In genomic region chr13:89165685-89166084, GRCh38 we compare ENCODE assay signal across 21 cellular contexts.
DNase-seq lines count a peak whose midpoint lies in the region; FAIRE-seq and TF ChIP-seq lines count a peak whose summit lies in the region.
"Had no signal": no experiment of that assay in that cellular context is flagged by ENCODE, and none has a peak within 500 bp of the region (broad histone marks: within the 10 kb centered on the region; RNA-seq: fewer than 3 reads in every experiment).

No MANE protein-coding gene starts in this region.

- no peak overlapping the region for H3K27ac Mint-ChIP-seq in activated naive CD8-positive, alpha-beta T cell treated with anti-CD3 and anti-CD28 coated beads for 36 hours
- H3K27ac Mint-ChIP-seq: CD14-positive monocyte; CD4-positive, alpha-beta memory T cell; CD4-positive, CD25-positive, alpha-beta regulatory T cell; CD8-positive, alpha-beta memory T cell had no signal

- H3K36me3 Mint-ChIP-seq in activated naive CD8-positive, alpha-beta T cell treated with anti-CD3 and anti-CD28 coated beads for 36 hours, result no peaks in the 10 kb centered on the region
- H3K36me3 Mint-ChIP-seq: CD14-positive monocyte; CD4-positive, alpha-beta memory T cell; CD4-positive, CD25-positive, alpha-beta regulatory T cell; CD8-positive, alpha-beta memory T cell had no signal

- intact Hi-C loops in uterus (cut with DNase I; ENCODE audit: low total_unique reads), result no loop called here

- H3K27me3 ChIP-seq in uterus, result no peaks in the 10 kb centered on the region
- H3K27me3 ChIP-seq: BE2C, BLaER1 had no signal

- no peaks in the 10 kb centered on the region for H3K4me1 Mint-ChIP-seq in activated naive CD8-positive, alpha-beta T cell treated with anti-CD3 and anti-CD28 coated beads for 36 hours
- H3K4me1 Mint-ChIP-seq: CD14-positive monocyte; CD4-positive, alpha-beta memory T cell; CD4-positive, CD25-positive, alpha-beta regulatory T cell; CD8-positive, alpha-beta memory T cell had no signal

- no peak for TF ChIP-seq CTCF in uterus (IDR thresholded peaks at IDR 0.05)

- peaks cover 5% of the 10 kb centered on the region for H3K9me3 Mint-ChIP-seq in activated naive CD8-positive, alpha-beta T cell treated with anti-CD3 and anti-CD28 coated beads for 36 hours

- H3K4me3 Mint-ChIP-seq in activated naive CD8-positive, alpha-beta T cell treated with anti-CD3 and anti-CD28 coated beads for 36 hours, result no peak overlapping the region
- H3K4me3 Mint-ChIP-seq: CD14-positive monocyte; CD4-positive, alpha-beta memory T cell; CD4-positive, CD25-positive, alpha-beta regulatory T cell; CD8-positive, alpha-beta memory T cell had no signal

- DNase-seq in frontal cortex (ENCODE audit: low spot score in 2 of 2), result no peak
- no peak for DNase-seq in uterus
- DNase-seq in activated naive CD8-positive, alpha-beta T cell treated with anti-CD3 and anti-CD28 coated beads for 36 hours, result no peak
- DNase-seq in activated naive CD4-positive, alpha-beta T cell treated with Interleukin-2 at 50 U/mL for 16 hours, result no peak
- DNase-seq: 8988T; ACHN; BE2C; C1 segment of cervical spinal cord; CD4-positive, alpha-beta memory T cell; CD4-positive, CD25-positive, alpha-beta regulatory T cell; CD8-positive, alpha-beta memory T cell; COR-L47; DMS79 treated with DMSO at 0.1 percent for 48 hours; GDM1 had no signal

- no peak overlapping the region for H3K27ac ChIP-seq in uterus
- H3K27ac ChIP-seq: BLaER1 had no signal

- no peak overlapping the region for H3K4me3 ChIP-seq in uterus
- H3K4me3 ChIP-seq: BLaER1, GM12878 had no signal

- no peaks in the 10 kb centered on the region for H3K9me3 ChIP-seq in uterus
- H3K9me3 ChIP-seq: BE2C, BLaER1 had no signal

- FAIRE-seq in G401.6 (lab: Jason Lieb, UNC) (peak; percentile 21), frontal cortex (lab: Jason Lieb, UNC) (peak; percentile 10)
- FAIRE-seq: A204.1, GM12878, GM12892, GM18507 had no signal

- no peaks in the 10 kb centered on the region for H3K36me3 ChIP-seq in uterus
- H3K36me3 ChIP-seq: BE2C, BLaER1 had no signal

- TF ChIP-seq POLR2A in uterus (IDR thresholded peaks at IDR 0.05), result no peak

- no peaks in the 10 kb centered on the region for H3K27me3 Mint-ChIP-seq in activated naive CD8-positive, alpha-beta T cell treated with anti-CD3 and anti-CD28 coated beads for 36 hours
- H3K27me3 Mint-ChIP-seq: CD4-positive, alpha-beta memory T cell; CD4-positive, CD25-positive, alpha-beta regulatory T cell; CD8-positive, alpha-beta memory T cell had no signal

- H3K4me1 ChIP-seq in uterus, result no peaks in the 10 kb centered on the region
- H3K4me1 ChIP-seq: BE2C, BLaER1 had no signal
